Comparison of ENCODE assay signal across 8 cellular contexts in genomic region chr15:88467073-88467934, GRCh38. TPM values are rescaled to one million over a fixed set of nuclear protein-coding genes. Genes with fewer than 3 reads are reported as not detected.
A peak's percentile ranks its signal among the peaks of the same experiment; 100 is the strongest.
DNase-seq lines count a peak whose midpoint lies in the region; ATAC-seq and TF ChIP-seq lines count a peak whose summit lies in the region.

Gene MRPL46, minus strand, starts transcription at chr15:88467388. Its CDS starts 11 bp downstream, at chr15:88467377.
Gene MRPS11, plus strand, starts transcription at chr15:88467708. Its CDS starts 10 bp downstream, at chr15:88467718.

- H3K27me3 ChIP-seq in BLaER1: no peaks in the 10 kb centered on the region

- intact Hi-C loops in activated CD4-positive, alpha-beta T cell treated with anti-CD3 and anti-CD28 coated beads, Interleukin-2, amount 10 ng/mL, durations not matched to agents 24 days and 14 days (cut with micrococcal nuclease): loop anchor here (1.0 to 2.0 kb wide), 3 partner anchors 79 to 430 kb away; partner anchors contain the start of gene DET1
- intact Hi-C loops in left colon (cut with DNase I, micrococcal nuclease): no loop called here

- H3K27ac ChIP-seq in BLaER1 (peak within 1 kb of the TSS; percentile 98), coronary artery (peak within 1 kb of the TSS; percentile 88 to 94)

- ATAC-seq in GM19324 (IDR thresholded peaks at IDR 0.05; ENCODE audit: low FRiP score, unreplicated experiment) (peak; percentile 92), HG03460 (IDR thresholded peaks at IDR 0.05; ENCODE audit: unreplicated experiment) (peak; percentile 88), left colon (peak; percentile 93)

- DNase-seq in NCI-H524 treated with DMSO at 0.1 percent for 48 hours (lab: John Stamatoyannopoulos, UW): peak; percentile 82
- peak; percentile 97 for DNase-seq in activated CD4-positive, alpha-beta T cell treated with anti-CD3 and anti-CD28 coated beads, Interleukin-2, amount 10 ng/mL, durations not matched to agents 24 days and 14 days
- peak; percentile 86 for DNase-seq in coronary artery (ENCODE audit: low spot score)
- DNase-seq in left colon: peak; percentile 87 to 95
- peak; percentile 88 for DNase-seq in stimulated activated CD4-positive, alpha-beta T cell treated with anti-CD3 and anti-CD28 coated beads, Interleukin-1b, Interleukin-23, amount 100 ng/mL, for 48 hours

- TF ChIP-seq CTCF in coronary artery (IDR thresholded peaks at IDR 0.05): no peak

- H3K4me2 ChIP-seq in BLaER1: peak within 1 kb of the TSS; percentile 94

- H3K36me3 ChIP-seq in BLaER1: peaks cover 66% of the 10 kb centered on the region

- H3K27me3 Mint-ChIP-seq in activated CD4-positive, alpha-beta T cell treated with anti-CD3 and anti-CD28 coated beads, Interleukin-2, amount 10 ng/mL, durations not matched to agents 24 days and 14 days: no peaks in the 10 kb centered on the region

- H3K36me3 Mint-ChIP-seq in activated CD4-positive, alpha-beta T cell treated with anti-CD3 and anti-CD28 coated beads, Interleukin-2, amount 10 ng/mL, durations not matched to agents 24 days and 14 days (ENCODE audit: low read depth): peaks cover 38% of the 10 kb centered on the region

- peak within 1 kb of the TSS; percentile 92 for H3K9ac ChIP-seq in BLaER1

- H3K4me3 Mint-ChIP-seq in activated CD4-positive, alpha-beta T cell treated with anti-CD3 and anti-CD28 coated beads, Interleukin-2, amount 10 ng/mL, durations not matched to agents 24 days and 14 days: peak within 1 kb of the TSS; percentile 93

- H3K4me3 ChIP-seq in BLaER1 (peak within 1 kb of the TSS; percentile 84), coronary artery (peak within 1 kb of the TSS; percentile 89)

- H3K4me1 Mint-ChIP-seq in activated CD4-positive, alpha-beta T cell treated with anti-CD3 and anti-CD28 coated beads, Interleukin-2, amount 10 ng/mL, durations not matched to agents 24 days and 14 days: peaks cover 33% of the 10 kb centered on the region

- H3K27ac Mint-ChIP-seq in activated CD4-positive, alpha-beta T cell treated with anti-CD3 and anti-CD28 coated beads, Interleukin-2, amount 10 ng/mL, durations not matched to agents 24 days and 14 days: peak within 1 kb of the TSS; percentile 97

- no peaks in the 10 kb centered on the region for H3K9me3 ChIP-seq in BLaER1

- no peaks in the 10 kb centered on the region for H3K9me3 Mint-ChIP-seq in activated CD4-positive, alpha-beta T cell treated with anti-CD3 and anti-CD28 coated beads, Interleukin-2, amount 10 ng/mL, durations not matched to agents 24 days and 14 days

- H3K4me1 ChIP-seq in BLaER1: peaks cover 26% of the 10 kb centered on the region

- no peaks in the 10 kb centered on the region for H4K20me1 ChIP-seq in BLaER1

RNA-seq across cellular contexts. Expression of gene MRPL46, which starts in this region (rescaled TPM):
- 49.1 and 51.9 TPM in 2 replicates for total RNA-seq in activated CD4-positive, alpha-beta T cell treated with anti-CD3 and anti-CD28 coated beads, Interleukin-2, amount 10 ng/mL, durations not matched to agents 24 days and 14 days
- total RNA-seq in left colon: 10 to 100 TPM; 23.6 to 31.8 TPM

RNA-seq across cellular contexts. Expression of gene MRPS11, which starts in this region (rescaled TPM):
- 68.7 and 72.6 TPM in 2 replicates for total RNA-seq in activated CD4-positive, alpha-beta T cell treated with anti-CD3 and anti-CD28 coated beads, Interleukin-2, amount 10 ng/mL, durations not matched to agents 24 days and 14 days
- 10 to 100 TPM; 45.9 to 50.2 TPM for total RNA-seq in left colon

Comparison
In these comparisons a context has a peak if more than half of its experiments do, and no peak if none do; other contexts are left out.
1. Peak in every context shown above with its lines: DNase-seq, ATAC-seq, H3K4me3 ChIP-seq and H3K27ac ChIP-seq.